In genomic region chr3:154121236-154122095, GRCh38 we compare ENCODE assay signal across 1 cellular context.
TF ChIP-seq lines count a peak whose summit lies in the region.

ARHGEF26 (plus strand) TSS chr3:154121390; CDS start chr3:154121993, 603 bp downstream.

TF ChIP-seq in K562, 482 proteins besides CTCF, POLR2A, EP300 and RAD21:
- no peak for TF ChIP-seq IRF9 (tag; IDR thresholded peaks at IDR 0.05)
- TF ChIP-seq ZNF277 (CRISPR knock-in tag; IDR thresholded peaks at IDR 0.05; ENCODE audit: borderline replicate concordance): no peak
- TF ChIP-seq EGR1 (conservative IDR thresholded peaks at IDR 0.05): peak; percentile 90
- TF ChIP-seq MTA1 (IDR thresholded peaks at IDR 0.05; ENCODE audit: borderline replicate concordance): no peak
- TF ChIP-seq YY1 (IDR thresholded peaks at IDR 0.05; ENCODE audit: borderline replicate concordance in 1 of 3, control insufficient read depth in 1 of 3, extremely low read depth in 1 of 3, insufficient read depth in 3 of 3, insufficient read length in 1 of 3, insufficient replicate concordance in 2 of 3, low read depth in 1 of 3, low read length in 2 of 3): peak in 2 of 3 experiments; percentile 17 to 58
- no peak for TF ChIP-seq SFPQ (IDR thresholded peaks at IDR 0.05; ENCODE audit: low read depth, low read length)
- no peak for TF ChIP-seq HNRNPH1 (optimal IDR thresholded peaks at IDR 0.05; ENCODE audit: low read depth, low read length)
- TF ChIP-seq PTTG1 (tag; IDR thresholded peaks at IDR 0.05; ENCODE audit: low read depth): no peak
- TF ChIP-seq TCF7L2 (IDR thresholded peaks at IDR 0.05; ENCODE audit: low read depth, low read length): no peak
- TF ChIP-seq PHF8 (IDR thresholded peaks at IDR 0.05; ENCODE audit: borderline replicate concordance, low read length): peak; percentile 15; the same call in 1 of the 2 replicates
- TF ChIP-seq NRF1 (conservative IDR thresholded peaks at IDR 0.05 in 1 of 2, IDR thresholded peaks at IDR 0.05 in 1 of 2): peak; percentile 69 to 73; a peak in 3 of 4 replicates
- peak; percentile 38 to 80 for TF ChIP-seq E2F6 (IDR thresholded peaks at IDR 0.05; ENCODE audit: borderline replicate concordance in 1 of 2, extremely low read depth in 1 of 2, insufficient read depth in 1 of 2, insufficient read length in 1 of 2, low read depth in 1 of 2, low read length in 1 of 2, poor library complexity in 1 of 2, severe bottlenecking in 1 of 2)
- peak; percentile 43 for TF ChIP-seq KDM5B (IDR thresholded peaks at IDR 0.05; ENCODE audit: insufficient replicate concordance, low read depth, low read length)
- TF ChIP-seq TARDBP (IDR thresholded peaks at IDR 0.05): no peak
- no peak for TF ChIP-seq MIER1 (IDR thresholded peaks at IDR 0.05; ENCODE audit: low read depth)
TF ChIP-seq in K562: peak in this region for 6.
